ENCODE assay signal across 8 cellular contexts in genomic region chr15:92906563-92907081, GRCh38. TPM values are rescaled to one million over a fixed set of nuclear protein-coding genes. Genes with fewer than 3 reads are reported as not detected.
A peak's percentile ranks its signal among the peaks of the same experiment; 100 is the strongest.
DNase-seq lines count a peak whose midpoint lies in the region; ATAC-seq, FAIRE-seq and TF ChIP-seq lines count a peak whose summit lies in the region.

No MANE protein-coding gene starts in this region.

- H4K20me1 ChIP-seq in BLaER1 treated with 17β-estradiol and CSF1 and Interleukin-3, amounts not matched to agents 10 nM and 100 nM, result peaks cover 0 to 55% (median 23%) of the 10 kb centered on the region in 11 experiments; a peak in 11 of 22 replicates

- H3K4me1 Mint-ChIP-seq in activated naive CD4-positive, alpha-beta T cell treated with anti-CD3 and anti-CD28 coated beads for 36 hours (ENCODE audit: low read depth), result peaks cover 65% of the 10 kb centered on the region

- H3K27ac ChIP-seq in BLaER1 treated with 17β-estradiol and CSF1 and Interleukin-3, amounts not matched to agents 10 nM and 100 nM, result peak overlapping the region in 10 of 11 experiments; percentile 52 to 100 (median 74); a peak in 19 of 22 replicates
- H3K27ac ChIP-seq in HUES48 (ENCODE audit: low read depth, low read length) (peak overlapping the region; percentile 38), kidney (ENCODE audit: low read depth in 2 of 2, low read length in 2 of 2) (peak overlapping the region; percentile 85 to 94), substantia nigra (ENCODE audit: low read depth, low read length, poor library complexity, severe bottlenecking) (peak overlapping the region; percentile 69)

- no peak for FAIRE-seq in kidney (lab: Jason Lieb, UNC)

- H3K4me3 Mint-ChIP-seq in activated naive CD4-positive, alpha-beta T cell treated with anti-CD3 and anti-CD28 coated beads for 36 hours, result peak overlapping the region; percentile 92

- peaks cover 0 to 7% (median 0%) of the 10 kb centered on the region in 11 experiments; a peak in 2 of 22 replicates for H3K9me3 ChIP-seq in BLaER1 treated with 17β-estradiol and CSF1 and Interleukin-3, amounts not matched to agents 10 nM and 100 nM (replicated peaks in 1 of 11)
- H3K9me3 ChIP-seq in HUES48 (ENCODE audit: control insufficient read depth, insufficient read depth, low read length) (no peaks in the 10 kb centered on the region), kidney (ENCODE audit: control insufficient read depth in 1 of 2, low read length in 2 of 2) (no peaks in the 10 kb centered on the region)

- peak overlapping the region; percentile 100 for H3K27ac Mint-ChIP-seq in activated naive CD4-positive, alpha-beta T cell treated with anti-CD3 and anti-CD28 coated beads for 36 hours

- H3K9me3 Mint-ChIP-seq in activated naive CD4-positive, alpha-beta T cell treated with anti-CD3 and anti-CD28 coated beads for 36 hours, result no peaks in the 10 kb centered on the region

- peaks cover 4% of the 10 kb centered on the region for H3K27me3 Mint-ChIP-seq in activated naive CD4-positive, alpha-beta T cell treated with anti-CD3 and anti-CD28 coated beads for 36 hours (ENCODE audit: low read depth)

- no peaks in the 10 kb centered on the region for H3K27me3 ChIP-seq in BLaER1 treated with 17β-estradiol and CSF1 and Interleukin-3, amounts not matched to agents 10 nM and 100 nM
- H3K27me3 ChIP-seq in HUES48 (ENCODE audit: control insufficient read depth, insufficient read depth, low read length), result no peaks in the 10 kb centered on the region

- H3K36me3 Mint-ChIP-seq in activated naive CD4-positive, alpha-beta T cell treated with anti-CD3 and anti-CD28 coated beads for 36 hours (ENCODE audit: low read depth), result peaks cover 68% of the 10 kb centered on the region

- ATAC-seq in GM19351 (IDR thresholded peaks at IDR 0.05; ENCODE audit: unreplicated experiment), result peak; percentile 35

- H3K9ac ChIP-seq in BLaER1 treated with 17β-estradiol and CSF1 and Interleukin-3, amounts not matched to agents 10 nM and 100 nM, result peak overlapping the region in 9 of 11 experiments; percentile 16 to 99 (median 32); a peak in 11 of 22 replicates
- H3K9ac ChIP-seq in HUES48 (ENCODE audit: low read depth, low read length), result no peak overlapping the region
- H3K9ac ChIP-seq in kidney (ENCODE audit: low read length in 2 of 2), result peak overlapping the region in 1 of 2 donors; percentile 87

- intact Hi-C loops in activated naive CD4-positive, alpha-beta T cell treated with anti-CD3 and anti-CD28 coated beads for 36 hours (cut with micrococcal nuclease), result loop anchor here (10.0 kb wide), 1 partner anchor 1328 kb away; the partner anchor contains the start of gene MCTP2
- intact Hi-C loops in kidney (cut with DNase I), result no loop called here

- CTCF ChIA-PET in activated naive CD4-positive, alpha-beta T cell treated with anti-CD3 and anti-CD28 coated beads for 36 hours (lab: Charles Lee), result interaction anchor here (0.8 to 5.2 kb wide), 9 partner anchors 9 to 111 kb away, joined by 3 to 30 read pairs (median 6); no protein-coding TSS in a partner anchor

- H3K36me3 ChIP-seq in BLaER1 treated with 17β-estradiol and CSF1 and Interleukin-3, amounts not matched to agents 10 nM and 100 nM, result peaks cover 32 to 68% (median 41%) of the 10 kb centered on the region in 11 experiments; a peak in 20 of 22 replicates
- H3K36me3 ChIP-seq in HUES48 (ENCODE audit: control insufficient read depth, insufficient read depth, low read length), result peaks cover 10% of the 10 kb centered on the region
- H3K36me3 ChIP-seq in kidney (ENCODE audit: control insufficient read depth in 1 of 2, insufficient read depth in 2 of 2, low read length in 2 of 2), result peaks cover 0 to 6% of the 10 kb centered on the region in 2 donors

- H3K4me2 ChIP-seq in BLaER1 treated with 17β-estradiol and CSF1 and Interleukin-3, amounts not matched to agents 10 nM and 100 nM, result peak overlapping the region; percentile 82 to 99 (median 89)

- no peak for TF ChIP-seq CTCF in kidney (IDR thresholded peaks at IDR 0.05; ENCODE audit: borderline replicate concordance, extremely low read depth, insufficient read depth)

- H3K4me3 ChIP-seq in BLaER1 treated with 17β-estradiol and CSF1 and Interleukin-3, amounts not matched to agents 10 nM and 100 nM, result peak overlapping the region in 4 of 10 experiments; percentile 40 to 57 (median 46); a peak in 5 of 20 replicates
- no peak overlapping the region for H3K4me3 ChIP-seq in HUES48 (ENCODE audit: low read depth, low read length)
- peak overlapping the region; percentile 44 to 71 for H3K4me3 ChIP-seq in kidney (ENCODE audit: low read length in 2 of 2)

- peak; percentile 76 for DNase-seq in activated naive CD4-positive, alpha-beta T cell treated with anti-CD3 and anti-CD28 coated beads for 36 hours
- DNase-seq in kidney (no peak), substantia nigra (lab: John Stamatoyannopoulos, UW) (no peak), GF-D8 (lab: John Stamatoyannopoulos, UW) (no peak), middle frontal gyrus (ENCODE audit: extremely low spot score, low spot score) (no peak)

- peaks cover 54 to 69% (median 66%) of the 10 kb centered on the region in 10 experiments for H3K4me1 ChIP-seq in BLaER1 treated with 17β-estradiol and CSF1 and Interleukin-3, amounts not matched to agents 10 nM and 100 nM
- H3K4me1 ChIP-seq in HUES48 (ENCODE audit: control insufficient read depth, insufficient read depth, low read length), result peaks cover 48% of the 10 kb centered on the region
- H3K4me1 ChIP-seq in kidney (ENCODE audit: control insufficient read depth in 1 of 2, insufficient read depth in 1 of 2, low read depth in 1 of 2, low read length in 2 of 2), result peaks cover 41 to 46% of the 10 kb centered on the region in 2 donors

RNA-seq across cellular contexts. Expression of gene CHD2, which starts 6.5 kb away (rescaled TPM):
- total RNA-seq in activated naive CD4-positive, alpha-beta T cell treated with anti-CD3 and anti-CD28 coated beads for 36 hours, result 100 to 1,000 TPM; 164 to 185 TPM
- 137 TPM for total RNA-seq in kidney
- polyA plus RNA-seq in kidney (ENCODE audit: insufficient read depth, low read depth, low replicate concordance), result 22.5 TPM

Comparison
In these comparisons a context has a peak if more than half of its experiments do, and no peak if none do; other contexts are left out.
1. H3K27ac ChIP-seq: peak in every context shown above with its lines; median percentile 90 in kidney; 74 in BLaER1 treated with 17β-estradiol and CSF1 and Interleukin-3, amounts not matched to agents 10 nM and 100 nM; 69 in substantia nigra; 38 in HUES48.